Comparison of ENCODE assay signal across 11 cellular contexts in the genomic region with DNA sequence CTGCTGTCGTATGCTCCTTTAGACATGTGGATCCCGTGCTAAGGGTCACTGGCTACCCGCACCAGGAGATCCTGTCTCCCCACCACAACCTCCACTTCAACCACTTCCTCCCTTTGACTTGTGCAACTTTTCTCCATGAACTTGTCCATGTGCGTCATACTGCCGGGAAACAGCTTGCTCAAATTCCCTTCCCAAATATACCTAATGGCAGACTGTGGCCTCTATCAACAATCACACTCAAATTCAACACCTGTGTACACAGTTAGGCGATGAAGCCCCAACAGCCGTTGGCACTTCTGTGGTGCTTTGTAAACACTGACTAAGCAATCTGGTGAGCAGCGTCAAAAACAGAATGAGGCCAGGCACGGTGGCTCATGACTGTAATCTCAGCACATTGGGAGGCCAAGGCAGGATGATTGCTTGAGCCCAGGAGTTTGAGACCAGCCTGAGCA. TPM values are rescaled to one million over a fixed set of nuclear protein-coding genes. Genes with fewer than 3 reads are reported as not detected.
DNase-seq lines count a peak whose midpoint lies in the region; ATAC-seq and TF ChIP-seq lines count a peak whose summit lies in the region.
"Had no signal": no experiment of that assay in that cellular context is flagged by ENCODE, and none has a peak within 500 bp of the region (broad histone marks: within the 10 kb centered on the region; RNA-seq: fewer than 3 reads in every experiment).

No MANE protein-coding gene starts in this region.

- H2BK15ac ChIP-seq in neuronal stem cell (ENCODE audit: low read length) = no peak overlapping the region

- WGBS in neuronal stem cell (ENCODE audit: extremely low coverage in 2 of 2, insufficient read length in 2 of 2, insufficient replicate concordance in 1 of 2), 2 donors = no CpG with 5 or more reads among the region's 9 CpGs

- H3K4me3 ChIP-seq in HL-60 (replicated peaks; ENCODE audit: insufficient read depth, low read length) = no peak overlapping the region
- no peak overlapping the region for H3K4me3 ChIP-seq in HAP-1
- H3K4me3 ChIP-seq in neuronal stem cell (ENCODE audit: low read length in 2 of 2) = no peak overlapping the region

- no peak overlapping the region for H3K14ac ChIP-seq in neuronal stem cell (ENCODE audit: low read length)

- DNase-seq in CD1c-positive myeloid dendritic cell (ENCODE audit: extremely low spot score) = peak; percentile 3
- DNase-seq in HL-60 (ENCODE audit: low read depth in 1 of 2, low spot score in 1 of 2) = peak; percentile 57 to 63
- peak; percentile 94 for DNase-seq in NCI-H774 (lab: John Stamatoyannopoulos, UW)
- DNase-seq in erythroblast (lab: John Stamatoyannopoulos, UW) = peak; percentile 4 to 31
- no peak for DNase-seq in HAP-1 (ENCODE audit: low spot score in 2 of 2)
- DNase-seq in neuronal stem cell (ENCODE audit: low spot score) = no peak
- DNase-seq in central memory CD4-positive, alpha-beta T cell = no peak
- DNase-seq: Calu3, nucleus accumbens, T-helper 17 cell had no signal

- H3K4me2 ChIP-seq in neuronal stem cell (ENCODE audit: insufficient read depth, low read length, poor library complexity, severe bottlenecking) = no peak overlapping the region

- no peak for TF ChIP-seq CTCF in HL-60 (IDR thresholded peaks at IDR 0.05; ENCODE audit: insufficient read depth, low read length)

- H2BK120ac ChIP-seq in neuronal stem cell (ENCODE audit: low read depth, low read length) = no peak overlapping the region

- no peak overlapping the region for H2AK5ac ChIP-seq in neuronal stem cell (ENCODE audit: low read depth, low read length)

- H2BK12ac ChIP-seq in neuronal stem cell (ENCODE audit: low read length) = no peak overlapping the region

- H3K27me3 ChIP-seq in HL-60 (ENCODE audit: insufficient read depth, poor library complexity, severe bottlenecking) (no peaks in the 10 kb centered on the region), HAP-1 (ENCODE audit: low read depth) (no peaks in the 10 kb centered on the region), neuronal stem cell (ENCODE audit: control insufficient read depth in 3 of 3, insufficient read depth in 3 of 3, low read depth in 1 of 3, low read length in 3 of 3) (no peaks in the 10 kb centered on the region)

- H3K9me3 ChIP-seq in HAP-1 = no peaks in the 10 kb centered on the region
- H3K9me3 ChIP-seq in neuronal stem cell (replicated peaks in 1 of 2; ENCODE audit: control insufficient read depth in 2 of 2, insufficient read depth in 1 of 2, low read depth in 1 of 2, low read length in 2 of 2) = no peaks in the 10 kb centered on the region

- H4K91ac ChIP-seq in neuronal stem cell (ENCODE audit: low read depth, low read length, poor library complexity) = no peak overlapping the region

- H3K4ac ChIP-seq in neuronal stem cell (ENCODE audit: low read length) = no peak overlapping the region

- H3K18ac ChIP-seq in neuronal stem cell (ENCODE audit: low read length) = no peak overlapping the region

- no peak overlapping the region for H4K8ac ChIP-seq in neuronal stem cell (ENCODE audit: low read depth, low read length)

- H2BK5ac ChIP-seq in neuronal stem cell (ENCODE audit: low read length) = no peak overlapping the region

- H3K36me3 ChIP-seq in HAP-1 (replicated peaks) = no peaks in the 10 kb centered on the region
- H3K36me3 ChIP-seq in neuronal stem cell (replicated peaks in 1 of 2; ENCODE audit: control insufficient read depth in 2 of 2, insufficient read depth in 2 of 2, low read length in 2 of 2) = no peaks in the 10 kb centered on the region

- no peak for TF ChIP-seq POLR2A in erythroblast (IDR thresholded peaks at IDR 0.05; ENCODE audit: low read length)

- H3K79me1 ChIP-seq in neuronal stem cell (ENCODE audit: low read depth, low read length) = no peaks in the 10 kb centered on the region

- peak overlapping the region; percentile 45 for H3K27ac ChIP-seq in HL-60 (replicated peaks)
- H3K27ac ChIP-seq in neuronal stem cell (replicated peaks; ENCODE audit: low read length) = no peak overlapping the region

- H3K4me1 ChIP-seq in HAP-1 = no peaks in the 10 kb centered on the region
- no peaks in the 10 kb centered on the region for H3K4me1 ChIP-seq in neuronal stem cell (ENCODE audit: control insufficient read depth in 2 of 2, insufficient read depth in 1 of 2, low read depth in 1 of 2, low read length in 2 of 2)

- in situ Hi-C loops in HAP-1 (cut with MboI; ENCODE audit: low sequenced_read_pairs) = no loop called here

- no peak overlapping the region for H3K23ac ChIP-seq in neuronal stem cell (ENCODE audit: low read depth, low read length, poor library complexity)

- no peak overlapping the region for H3K9ac ChIP-seq in neuronal stem cell (ENCODE audit: low read depth, low read length, poor library complexity)

- no peak for ATAC-seq in HG03025 (IDR thresholded peaks at IDR 0.05; ENCODE audit: low FRiP score, unreplicated experiment)
- ATAC-seq: T-helper 17 cell had no signal

- H2AFZ ChIP-seq in neuronal stem cell (ENCODE audit: low read length) = no peak overlapping the region

RNA-seq across cellular contexts. Expression of gene CD99L2, which starts 49.5 kb away (rescaled TPM):
- 33.1 TPM for polyA plus RNA-seq in neuronal stem cell (2013, experiment 1 of 2)
- polyA plus RNA-seq in neuronal stem cell (2013, experiment 2 of 2) = 33.7 TPM

Comparison
In these comparisons a context has a peak if more than half of its experiments do, and no peak if none do; other contexts are left out.
1. DNase-seq: peak in CD1c-positive myeloid dendritic cell (single experiment), HL-60 (2 of 2), NCI-H774 (single experiment) and erythroblast (2 of 2); none in HAP-1 (0 of 2), neuronal stem cell (single experiment) and central memory CD4-positive, alpha-beta T cell (single experiment).